21 cellular contexts compared by ENCODE assay signal in genomic region chr5:167413503-167413902, GRCh38.
"Had no signal": no experiment of that assay in that cellular context is flagged by ENCODE, and none has a peak within 500 bp of the region (broad histone marks: within the 10 kb centered on the region; RNA-seq: fewer than 3 reads in every experiment).

No MANE protein-coding gene starts in this region.

- H3K27me3 ChIP-seq: dorsolateral prefrontal cortex, neutrophil, right atrium auricular region, tibial nerve, upper lobe of left lung had no signal

- H3K36me3 ChIP-seq: neutrophil, right atrium auricular region, thoracic aorta, tibial nerve, upper lobe of left lung had no signal

- H3K27ac ChIP-seq: dorsolateral prefrontal cortex, neutrophil, parathyroid adenoma, right atrium auricular region, thoracic aorta, tibial nerve, upper lobe of left lung had no signal

- FAIRE-seq: frontal cortex, urothelium cell line had no signal

- H3K9me3 ChIP-seq: neutrophil, right atrium auricular region, thoracic aorta, tibial nerve, upper lobe of left lung had no signal

- H3K4me1 ChIP-seq: parathyroid adenoma, tibial nerve, upper lobe of left lung had no signal

- DNase-seq: dorsolateral prefrontal cortex; effector CD4-positive, alpha-beta T cell; hypothalamus; immature natural killer cell; islet precursor cell; kidney glomerular epithelial cell; naive B cell; stimulated activated CD4-positive, alpha-beta T cell treated with anti-CD3 and anti-CD28 coated beads, Interleukin-2, amount 100 ng/mL, for 24 hours; stimulated activated CD4-positive, alpha-beta T cell treated with anti-CD3 and anti-CD28 coated beads, Interleukin-4, amount 100 ng/mL, for 24 hours; upper lobe of left lung had no signal

- H3K4me3 ChIP-seq: dorsolateral prefrontal cortex, lung, right atrium auricular region, thoracic aorta, tibial nerve, upper lobe of left lung had no signal

- ATAC-seq: natural killer cell treated with Interleukin-12 subunit alpha and Interleukin-12 subunit beta and Interleukin-15 and Interleukin-18, amount 100 ng/mL, for 72 hours; sciatic nerve; stimulated activated effector memory CD8-positive, alpha-beta T cell treated with anti-CD3 and anti-CD28 coated beads, Interleukin-12 subunit alpha, Interleukin-12 subunit beta, amount 100 ng/mL, for 72 hours had no signal
